24 cellular contexts compared by ENCODE assay signal in the genomic region with DNA sequence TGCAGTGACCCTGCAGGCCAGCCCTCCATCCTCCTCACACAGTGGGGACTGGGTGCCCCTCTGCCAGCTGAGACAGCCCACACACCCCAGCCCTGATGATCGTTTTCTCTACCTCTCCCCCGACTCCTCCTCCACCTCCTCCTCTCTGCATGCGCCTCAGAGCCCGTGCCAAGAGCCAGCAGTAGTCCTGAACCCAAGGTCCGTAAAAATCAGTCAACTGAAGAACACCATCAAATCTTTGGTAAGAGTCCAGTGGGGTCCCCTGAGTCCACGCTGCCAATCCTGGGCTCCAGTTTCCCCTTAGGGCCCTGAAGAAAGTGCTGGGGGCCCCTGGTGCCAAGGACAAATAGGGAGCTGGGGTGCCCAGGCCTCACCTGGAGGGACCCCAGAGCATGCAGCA.
DNase-seq lines count a peak whose midpoint lies in the region; ATAC-seq and TF ChIP-seq lines count a peak whose summit lies in the region.
"Had no signal": no experiment of that assay in that cellular context is flagged by ENCODE, and none has a peak within 500 bp of the region (broad histone marks: within the 10 kb centered on the region; RNA-seq: fewer than 3 reads in every experiment).

No MANE protein-coding gene starts in this region.

- no peaks in the 10 kb centered on the region for H3K27me3 ChIP-seq in upper lobe of right lung
- H3K27me3 ChIP-seq: BE2C, BLaER1 had no signal

- TF ChIP-seq RAD21 in Ishikawa (IDR thresholded peaks at IDR 0.05; ENCODE audit: low read depth) = no peak

- H3K9me3 ChIP-seq in HEK293 (ENCODE audit: control insufficient read depth, insufficient read depth, low read depth, low read length) (no peaks in the 10 kb centered on the region), upper lobe of right lung (no peaks in the 10 kb centered on the region)
- H3K9me3 ChIP-seq: BE2C, BLaER1 had no signal

- no peak for TF ChIP-seq EP300 in Ishikawa (IDR thresholded peaks at IDR 0.05; ENCODE audit: borderline replicate concordance)

- no peak overlapping the region for H3K27ac Mint-ChIP-seq in osteocyte (ENCODE audit: unreplicated experiment)
- H3K27ac Mint-ChIP-seq: CD4-positive, CD25-positive, alpha-beta regulatory T cell; CD8-positive, alpha-beta memory T cell had no signal

- POLR2A ChIA-PET in HEK293 (lab: Yijun Ruan, JAX) = no interaction called here

- H3K27me3 Mint-ChIP-seq in osteocyte (ENCODE audit: unreplicated experiment) = peaks cover 9% of the 10 kb centered on the region

- no peak overlapping the region for H3K4me3 Mint-ChIP-seq in osteocyte (ENCODE audit: unreplicated experiment)
- H3K4me3 Mint-ChIP-seq: CD14-positive monocyte; CD4-positive, alpha-beta memory T cell; CD4-positive, CD25-positive, alpha-beta regulatory T cell; CD8-positive, alpha-beta memory T cell had no signal

- intact Hi-C loops in upper lobe of right lung (cut with DNase I) = no loop called here

- peaks cover 3% of the 10 kb centered on the region for H3K4me1 Mint-ChIP-seq in osteocyte (ENCODE audit: unreplicated experiment)
- H3K4me1 Mint-ChIP-seq: CD14-positive monocyte; CD4-positive, alpha-beta memory T cell; CD4-positive, CD25-positive, alpha-beta regulatory T cell; CD8-positive, alpha-beta memory T cell had no signal

- H3K27ac ChIP-seq in HEK293 (ENCODE audit: extremely low read depth, low read depth, low read length) = no peak overlapping the region
- no peak overlapping the region for H3K27ac ChIP-seq in upper lobe of right lung
- H3K27ac ChIP-seq: BLaER1 had no signal

- no peak for ATAC-seq in HG02981 (IDR thresholded peaks at IDR 0.05; ENCODE audit: unreplicated experiment)
- ATAC-seq in upper lobe of right lung = no peak
- ATAC-seq: GM12878 had no signal

- no peaks in the 10 kb centered on the region for H3K36me3 Mint-ChIP-seq in osteocyte (ENCODE audit: unreplicated experiment)
- H3K36me3 Mint-ChIP-seq: CD14-positive monocyte; CD4-positive, alpha-beta memory T cell; CD4-positive, CD25-positive, alpha-beta regulatory T cell; CD8-positive, alpha-beta memory T cell had no signal

- CTCF ChIA-PET in HEK293 (lab: Yijun Ruan, JAX) = no interaction called here

- H3K36me3 ChIP-seq in HEK293 (ENCODE audit: control insufficient read depth in 2 of 2, insufficient read depth in 1 of 2, low read length in 2 of 2) (no peaks in the 10 kb centered on the region), upper lobe of right lung (no peaks in the 10 kb centered on the region)
- H3K36me3 ChIP-seq: BE2C, BLaER1 had no signal

- H3K9me3 Mint-ChIP-seq in osteocyte (ENCODE audit: unreplicated experiment) = no peaks in the 10 kb centered on the region
- H3K9me3 Mint-ChIP-seq: CD4-positive, alpha-beta memory T cell; CD8-positive, alpha-beta memory T cell had no signal

- H3K4me3 ChIP-seq in HEK293 (ENCODE audit: low read depth, low read length) (no peak overlapping the region), upper lobe of right lung (no peak overlapping the region)
- H3K4me3 ChIP-seq: BLaER1, GM12878 had no signal

- H3K4me1 ChIP-seq in HEK293 (ENCODE audit: control insufficient read depth, insufficient read depth, low read length) (no peaks in the 10 kb centered on the region), upper lobe of right lung (no peaks in the 10 kb centered on the region)
- H3K4me1 ChIP-seq: BE2C had no signal

- peak; percentile 67 for DNase-seq in osteocyte (ENCODE audit: extremely low spot score, unreplicated experiment)
- DNase-seq in upper lobe of right lung = no peak
- no peak for DNase-seq in NCI-H2171 (lab: John Stamatoyannopoulos, UW)
- DNase-seq: 8988T; ACHN; BE2C; C1 segment of cervical spinal cord; CD4-positive, alpha-beta memory T cell; CD4-positive, CD25-positive, alpha-beta regulatory T cell; CD8-positive, alpha-beta memory T cell; COR-L47; DMS 273 treated with DMSO at 0.1 percent for 48 hours; DMS153; DMS53; DMS79; DND-41; EL; GDM1 had no signal

- TF ChIP-seq CTCF in HEK293 (tag by site-specific recombination; IDR thresholded peaks at IDR 0.05) (no peak), osteocyte (IDR thresholded peaks at IDR 0.05) (no peak), upper lobe of right lung (IDR thresholded peaks at IDR 0.05) (no peak)

TF ChIP-seq in HEK293, 187 proteins besides CTCF, POLR2A, EP300 and RAD21 (continues in another document):
- TF ChIP-seq ZNF16 (tag by site-specific recombination; IDR thresholded peaks at IDR 0.05; ENCODE audit: low read depth) = no peak
- no peak for TF ChIP-seq ZNF19 (tag by site-specific recombination; IDR thresholded peaks at IDR 0.05; ENCODE audit: low read depth)
- TF ChIP-seq KLF10 (tag by site-specific recombination; IDR thresholded peaks at IDR 0.05) = no peak
- no peak for TF ChIP-seq PRDM6 (tag by site-specific recombination; IDR thresholded peaks at IDR 0.05)
- TF ChIP-seq ZNF280D (tag by site-specific recombination; IDR thresholded peaks at IDR 0.05) = no peak

TF ChIP-seq in Ishikawa, 13 proteins besides CTCF, POLR2A, EP300 and RAD21:
- peak; percentile 64 for TF ChIP-seq NFIC (IDR thresholded peaks at IDR 0.05)
- TF ChIP-seq CEBPB (IDR thresholded peaks at IDR 0.05) = no peak
- TF ChIP-seq, protein P1, sequence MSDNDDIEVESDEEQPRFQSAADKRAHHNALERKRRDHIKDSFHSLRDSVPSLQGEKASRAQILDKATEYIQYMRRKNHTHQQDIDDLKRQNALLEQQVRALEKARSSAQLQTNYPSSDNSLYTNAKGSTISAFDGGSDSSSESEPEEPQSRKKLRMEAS (IDR thresholded peaks at IDR 0.05) = no peak
TF ChIP-seq in Ishikawa: peak in this region for 1.
